ENCODE assay signal across 9 cellular contexts in the genomic region with DNA sequence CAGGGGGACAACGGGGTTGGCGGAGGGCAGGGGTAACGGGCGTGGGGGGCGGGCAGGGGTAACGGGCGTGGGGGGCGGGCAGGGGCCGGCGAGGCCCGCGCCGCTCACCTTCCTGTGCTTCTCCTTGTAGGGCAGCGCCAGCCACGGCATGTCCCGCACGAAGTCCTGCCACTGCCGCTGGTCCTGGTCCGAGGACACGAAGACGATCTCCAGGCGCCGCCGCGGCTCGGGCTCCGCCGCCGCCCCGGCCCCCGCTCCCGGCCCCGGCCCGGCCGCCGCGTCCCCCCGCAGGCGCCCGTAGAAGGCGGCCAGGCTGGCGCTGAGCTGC. TPM values are rescaled to one million over a fixed set of nuclear protein-coding genes. Genes with fewer than 3 reads are reported as not detected.
DNase-seq lines count a peak whose midpoint lies in the region; ATAC-seq, FAIRE-seq and TF ChIP-seq lines count a peak whose summit lies in the region.
"Had no signal": no experiment of that assay in that cellular context is flagged by ENCODE, and none has a peak within 500 bp of the region (broad histone marks: within the 10 kb centered on the region; RNA-seq: fewer than 3 reads in every experiment).

No MANE protein-coding gene starts in this region.

- peak overlapping the region; percentile 86 to 97 for H3K18ac ChIP-seq in mesenchymal stem cell (ENCODE audit: low read depth in 1 of 2, low read length in 2 of 2)

- 3% methylated on average over 21 of the region's 42 CpGs for WGBS in A549 (ENCODE audit: missing lambda C conversion rate)
- WGBS in mesenchymal stem cell, result under 1% methylated on average over 26 of the region's 42 CpGs

- peak overlapping the region; percentile 32 for H3K9ac ChIP-seq in mesenchymal stem cell (ENCODE audit: low read length)

- peak in 1 of 2 experiments; percentile 58 for DNase-seq in A549 (ENCODE audit: low read depth in 1 of 2, low spot score in 1 of 2)
- no peak for DNase-seq in MCF 10A (ENCODE audit: unreplicated experiment)
- DNase-seq in mesenchymal stem cell, result no peak
- no peak for DNase-seq in SK-N-DZ (ENCODE audit: low spot score)
- DNase-seq in omental fat pad (ENCODE audit: low spot score), result no peak
- no peak for DNase-seq in NCI-H345 (lab: John Stamatoyannopoulos, UW)

- H3K4me1 ChIP-seq in A549 (peaks cover 16% of the 10 kb centered on the region; the same call in 2 of the 3 replicates), mesenchymal stem cell (ENCODE audit: control insufficient read depth, insufficient read depth, low read depth, low read length) (peaks cover 11% of the 10 kb centered on the region)

- no peak overlapping the region for H4K8ac ChIP-seq in mesenchymal stem cell (ENCODE audit: low read length)

- peaks cover 0 to 17% of the 10 kb centered on the region in 2 experiments for H3K27me3 ChIP-seq in mesenchymal stem cell (ENCODE audit: control insufficient read depth in 1 of 2, insufficient read depth in 1 of 2, low read length in 2 of 2)

- intact Hi-C loops in MCF 10A (cut with micrococcal nuclease), result loop anchor here (2.0 kb wide), 1 partner anchor 74 kb away; no protein-coding TSS in a partner anchor

- H3K27ac ChIP-seq in A549 (peak overlapping the region; percentile 76 to 91), mesenchymal stem cell (ENCODE audit: low read length, poor library complexity, severe bottlenecking) (no peak overlapping the region)

- TF ChIP-seq RAD21 in A549 (conservative IDR thresholded peaks at IDR 0.05 in 1 of 2, IDR thresholded peaks at IDR 0.05 in 1 of 2), result no peak; a peak in 1 of 5 replicates

- peak; percentile 58 to 76 for ATAC-seq in A549
- peak; percentile 34 for ATAC-seq in HG03025 (IDR thresholded peaks at IDR 0.05; ENCODE audit: low FRiP score, unreplicated experiment)
- no peak for ATAC-seq in omental fat pad (ENCODE audit: low FRiP score)
- ATAC-seq in GM18520 (IDR thresholded peaks at IDR 0.05; ENCODE audit: unreplicated experiment), result no peak

- H3K79me1 ChIP-seq in mesenchymal stem cell (replicated peaks; ENCODE audit: low read length, poor library complexity, severe bottlenecking), result no peaks in the 10 kb centered on the region

- no peaks in the 10 kb centered on the region for H3K36me3 ChIP-seq in mesenchymal stem cell (ENCODE audit: control insufficient read depth in 1 of 2, insufficient read depth in 2 of 2, low read depth in 1 of 2, low read length in 2 of 2)

- peak overlapping the region in 1 of 2 experiments; percentile 98 for H3K23ac ChIP-seq in mesenchymal stem cell (ENCODE audit: low read length in 2 of 2)

- no peaks in the 10 kb centered on the region for H3K9me3 ChIP-seq in A549
- H3K9me3 ChIP-seq in mesenchymal stem cell (ENCODE audit: control insufficient read depth, low read length), result no peaks in the 10 kb centered on the region

- H2AFZ ChIP-seq in mesenchymal stem cell (ENCODE audit: low read depth, low read length), result peak overlapping the region; percentile 42

- H3K4me1 Mint-ChIP-seq in MCF 10A (ENCODE audit: insufficient read depth, unreplicated experiment), result peaks cover 5% of the 10 kb centered on the region

- peak overlapping the region; percentile 12 for H2BK15ac ChIP-seq in mesenchymal stem cell (ENCODE audit: low read depth, poor library complexity, severe bottlenecking)

- no peak overlapping the region for H2BK12ac ChIP-seq in mesenchymal stem cell (ENCODE audit: low read length in 2 of 2)

- peak overlapping the region; percentile 51 to 91 for H3K4ac ChIP-seq in mesenchymal stem cell (ENCODE audit: low read depth in 1 of 2, low read length in 2 of 2)

- no peak; a peak in 1 of 5 replicates for TF ChIP-seq EP300 in A549 (IDR thresholded peaks at IDR 0.05)

- H3K36me3 Mint-ChIP-seq in MCF 10A (ENCODE audit: insufficient read depth, unreplicated experiment), result no peaks in the 10 kb centered on the region
- H3K36me3 Mint-ChIP-seq: activated naive CD8-positive, alpha-beta T cell had no signal

- no peaks in the 10 kb centered on the region for H3K27me3 Mint-ChIP-seq in MCF 10A (ENCODE audit: insufficient read depth, unreplicated experiment)

- H3K14ac ChIP-seq in mesenchymal stem cell (ENCODE audit: low read length in 2 of 2), result peak overlapping the region in 1 of 2 experiments; percentile 97

- peak overlapping the region; percentile 82 for H2BK120ac ChIP-seq in mesenchymal stem cell (ENCODE audit: low read depth, low read length)

- H3K4me2 ChIP-seq in A549, result peak overlapping the region; percentile 94
- peak overlapping the region; percentile 42 for H3K4me2 ChIP-seq in mesenchymal stem cell (ENCODE audit: low read length, poor library complexity, severe bottlenecking)

- no peaks in the 10 kb centered on the region for H3K9me3 Mint-ChIP-seq in MCF 10A (ENCODE audit: unreplicated experiment)

- H3K27ac Mint-ChIP-seq in MCF 10A (ENCODE audit: low read depth, unreplicated experiment), result no peak overlapping the region
- H3K27ac Mint-ChIP-seq: activated naive CD8-positive, alpha-beta T cell had no signal

- peak overlapping the region; percentile 92 for H4K91ac ChIP-seq in mesenchymal stem cell (ENCODE audit: low read length)

- no peak; the same call in 2 of the 3 replicates for TF ChIP-seq CTCF in A549 (IDR thresholded peaks at IDR 0.05)
- TF ChIP-seq CTCF in MCF 10A (IDR thresholded peaks at IDR 0.05; ENCODE audit: unreplicated experiment), result no peak
- no peak for TF ChIP-seq CTCF in omental fat pad (IDR thresholded peaks at IDR 0.05)

- peak overlapping the region; percentile 76 for H3K4me3 Mint-ChIP-seq in MCF 10A (ENCODE audit: unreplicated experiment)
- H3K4me3 Mint-ChIP-seq: activated naive CD8-positive, alpha-beta T cell had no signal

- no TSS peak for BruUV-seq in MCF 10A (replicated peaks; lab: Mats Ljungman, UMichigan)

- H2AK5ac ChIP-seq in mesenchymal stem cell (ENCODE audit: low read length, severe bottlenecking), result no peak overlapping the region

- TF ChIP-seq POLR2A in A549 (IDR thresholded peaks at IDR 0.05; ENCODE audit: low read length), result no peak

- H3K4me3 ChIP-seq in A549, result peak overlapping the region; percentile 89
- H3K4me3 ChIP-seq in mesenchymal stem cell (ENCODE audit: insufficient read depth in 1 of 2, low read depth in 1 of 2, low read length in 2 of 2), result peak overlapping the region; percentile 69 to 93

- peak overlapping the region; percentile 70 for H2BK5ac ChIP-seq in mesenchymal stem cell (ENCODE audit: low read depth, low read length, poor library complexity, severe bottlenecking)

- CTCF ChIA-PET in A549 (lab: Yijun Ruan, JAX), result interaction anchor here (1.0 to 14.3 kb wide), 24 partner anchors 10 to 567 kb away, joined by 3 to 428 read pairs (median 20); a partner anchor contains a TSS
- CTCF ChIA-PET in MCF 10A (lab: Yijun Ruan, JAX), result interaction anchor here (0.6 to 4.6 kb wide), 12 partner anchors 11 to 265 kb away, joined by 3 to 53 read pairs (median 5); a partner anchor contains a TSS

- POLR2A ChIA-PET in A549 (lab: Yijun Ruan, JAX), result interaction anchor here (1.0 to 2.6 kb wide), 9 partner anchors 18 to 197 kb away, joined by 3 to 25 read pairs (median 4); a partner anchor contains a TSS
- POLR2A ChIA-PET in MCF 10A (lab: Yijun Ruan, JAX), result interaction anchor here (0.6 to 11.8 kb wide), 12 partner anchors 22 to 287 kb away, joined by 3 to 171 read pairs (median 9); a partner anchor contains a TSS

- FAIRE-seq in A549 (lab: Jason Lieb, UNC), result no peak

TF ChIP-seq in A549, 52 proteins besides CTCF, POLR2A, EP300 and RAD21:
- TF ChIP-seq SMC3 (IDR thresholded peaks at IDR 0.05), result no peak; the same call in 1 of the 3 replicates

RNA-seq across cellular contexts. Expression of a gene that starts 0.4 kb away (rescaled TPM):
- polyA plus RNA-seq in A549 (2011; rRNA removed) (22.2 and 24.6 TPM in 2 replicates), A549 (2017; fragmentation: RNase III; extraction: RNeasy Plus Mini Kit Qiagen cat#74134 plus additional on column Dnase treatment) (31.1 to 37.2 TPM (median 32.3 TPM) in 3 replicates)
- 37.0 and 51.9 TPM in 2 replicates for polyA plus RNA-seq in A549 (2012; cell fraction: cytosol; rRNA removed)
- 48.5 and 62.7 TPM in 2 replicates for polyA plus RNA-seq in A549 (2012; cell fraction: nucleus; rRNA removed)
- polyA minus RNA-seq in A549 (2011; rRNA and poly(A)+ RNA removed), result 51.8 and 54.6 TPM in 2 replicates
- total RNA-seq in MCF 10A (2022) (36.8 and 57.3 TPM in 2 replicates), omental fat pad (10 to 100 TPM in 3 of 4 donors, 1 to 10 TPM in 1; 6.8 to 16.6 (median 11.1) TPM)
- polyA plus RNA-seq in mesenchymal stem cell (2013, experiment 1 of 2), result 83.3 TPM
- 82.4 TPM for polyA plus RNA-seq in mesenchymal stem cell (2013, experiment 2 of 2)
- 28.3 and 36.7 TPM in 2 replicates for polyA plus RNA-seq in SK-N-DZ (2014; cell fraction: cytosol; rRNA removed)
- polyA plus RNA-seq in SK-N-DZ (2014; cell fraction: nucleus; rRNA removed), result 7.0 and 11.4 TPM in 2 replicates

RNA-seq across cellular contexts. Expression of a gene that starts 17.8 kb away (rescaled TPM):
- 14.7 and 15.8 TPM in 2 replicates for polyA plus RNA-seq in A549 (2011; rRNA removed)
- polyA plus RNA-seq in A549 (2012; cell fraction: cytosol; rRNA removed), result 18.5 and 19.6 TPM in 2 replicates
- 9.8 and 14.0 TPM in 2 replicates for polyA plus RNA-seq in A549 (2012; cell fraction: nucleus; rRNA removed)
- polyA plus RNA-seq in A549 (2017; fragmentation: RNase III; extraction: RNeasy Plus Mini Kit Qiagen cat#74134 plus additional on column Dnase treatment), result 21.3 to 22.4 TPM (median 22.1 TPM) in 3 replicates
- 21.8 and 23.3 TPM in 2 replicates for polyA minus RNA-seq in A549 (2011; rRNA and poly(A)+ RNA removed)
- total RNA-seq in MCF 10A (2022), result 16.6 and 18.5 TPM in 2 replicates
- polyA plus RNA-seq in mesenchymal stem cell (2013, experiment 1 of 2), result 14.9 TPM
- polyA plus RNA-seq in mesenchymal stem cell (2013, experiment 2 of 2), result 15.8 TPM
- 22.8 and 23.7 TPM in 2 replicates for polyA plus RNA-seq in SK-N-DZ (2014; cell fraction: cytosol; rRNA removed)
- 11.7 and 12.1 TPM in 2 replicates for polyA plus RNA-seq in SK-N-DZ (2014; cell fraction: nucleus; rRNA removed)
- 10 to 100 TPM; 10.9 to 18.3 (median 13.4) TPM for total RNA-seq in omental fat pad

Comparison
In these comparisons a context has a peak if more than half of its experiments do, and no peak if none do; other contexts are left out.
1. ATAC-seq: peak in A549 (2 of 2) and HG03025 (single experiment); none in omental fat pad (single experiment) and GM18520 (single experiment).